In the genomic region with DNA sequence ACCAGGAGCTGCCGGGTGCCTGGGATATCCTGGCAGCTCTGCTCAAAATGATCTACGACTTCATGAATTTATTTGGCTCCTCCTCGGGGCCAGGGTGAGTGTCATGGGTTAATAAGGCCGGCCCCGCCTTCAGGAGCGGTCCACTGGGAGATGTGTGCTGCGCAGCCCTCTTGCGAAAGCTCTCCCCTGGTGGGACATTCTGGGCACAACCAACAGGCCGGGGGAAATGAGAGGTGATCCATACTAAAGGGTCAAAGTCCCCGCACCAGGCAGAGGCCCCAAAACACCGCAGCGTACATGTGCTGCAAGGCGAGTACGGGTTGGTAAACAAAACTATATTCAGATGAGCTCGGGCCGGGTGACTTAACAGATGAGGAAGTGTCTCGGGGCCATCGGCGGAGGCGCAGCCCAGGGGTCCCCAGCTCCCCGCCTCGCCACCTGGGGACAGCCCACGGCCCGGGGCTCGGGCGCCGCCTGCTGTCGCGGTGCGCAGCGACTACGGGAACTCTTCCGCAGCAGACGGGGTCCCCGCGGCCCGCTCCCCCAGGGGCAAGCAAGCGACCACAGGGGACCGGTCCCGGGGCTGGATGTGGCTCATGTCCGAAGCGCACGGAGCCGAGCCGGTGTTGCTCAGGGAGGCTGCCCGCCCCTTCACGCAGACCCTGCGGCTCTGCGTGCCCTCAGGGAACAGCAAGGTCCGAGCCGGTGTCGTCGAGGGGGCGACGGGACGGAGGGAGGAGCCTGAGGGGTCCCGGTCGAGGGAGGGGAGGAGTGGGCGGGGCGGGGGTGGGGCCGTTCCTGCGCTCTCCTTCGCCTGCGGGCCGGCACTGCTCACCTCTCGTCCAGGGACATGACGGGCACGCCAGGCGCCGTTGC, we compare ENCODE assay signal across 1 cellular context.
TF ChIP-seq lines count a peak whose summit lies in the region.

A gene with protein sequence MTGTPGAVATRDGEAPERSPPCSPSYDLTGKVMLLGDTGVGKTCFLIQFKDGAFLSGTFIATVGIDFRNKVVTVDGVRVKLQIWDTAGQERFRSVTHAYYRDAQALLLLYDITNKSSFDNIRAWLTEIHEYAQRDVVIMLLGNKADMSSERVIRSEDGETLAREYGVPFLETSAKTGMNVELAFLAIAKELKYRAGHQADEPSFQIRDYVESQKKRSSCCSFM (plus strand): TSS at position 834 of the 876 bp plus-strand sequence. CDS start 17 bp downstream, at position 851.

TF ChIP-seq in HepG2, 621 proteins besides CTCF, POLR2A, EP300 and RAD21 (continued from another document and continues in another):
- TF ChIP-seq, protein P1, sequence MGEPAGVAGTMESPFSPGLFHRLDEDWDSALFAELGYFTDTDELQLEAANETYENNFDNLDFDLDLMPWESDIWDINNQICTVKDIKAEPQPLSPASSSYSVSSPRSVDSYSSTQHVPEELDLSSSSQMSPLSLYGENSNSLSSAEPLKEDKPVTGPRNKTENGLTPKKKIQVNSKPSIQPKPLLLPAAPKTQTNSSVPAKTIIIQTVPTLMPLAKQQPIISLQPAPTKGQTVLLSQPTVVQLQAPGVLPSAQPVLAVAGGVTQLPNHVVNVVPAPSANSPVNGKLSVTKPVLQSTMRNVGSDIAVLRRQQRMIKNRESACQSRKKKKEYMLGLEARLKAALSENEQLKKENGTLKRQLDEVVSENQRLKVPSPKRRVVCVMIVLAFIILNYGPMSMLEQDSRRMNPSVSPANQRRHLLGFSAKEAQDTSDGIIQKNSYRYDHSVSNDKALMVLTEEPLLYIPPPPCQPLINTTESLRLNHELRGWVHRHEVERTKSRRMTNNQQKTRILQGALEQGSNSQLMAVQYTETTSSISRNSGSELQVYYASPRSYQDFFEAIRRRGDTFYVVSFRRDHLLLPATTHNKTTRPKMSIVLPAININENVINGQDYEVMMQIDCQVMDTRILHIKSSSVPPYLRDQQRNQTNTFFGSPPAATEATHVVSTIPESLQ (CRISPR knock-in tag; conservative IDR thresholded peaks at IDR 0.05) = no peak
- TF ChIP-seq ZNF879 (CRISPR knock-in tag; IDR thresholded peaks at IDR 0.05) (0 out of 2 replicates have a peak, but pooled peaks have one; percentile 43), FIP1L1 (IDR thresholded peaks at IDR 0.05; ENCODE audit: borderline replicate concordance, insufficient read depth, low read depth, low read length) (peak; percentile 69; the same call in 1 of the 2 replicates), ZNF614 (CRISPR knock-in tag; IDR thresholded peaks at IDR 0.05; ENCODE audit: borderline replicate concordance) (peak; percentile 81; the same call in 1 of the 2 replicates), ESRRA (CRISPR knock-in tag; IDR thresholded peaks at IDR 0.05; ENCODE audit: low read depth) (peak; percentile 91), ZFP90 (CRISPR knock-in tag; IDR thresholded peaks at IDR 0.05; ENCODE audit: borderline replicate concordance) (no peak; the same call in none of the 2 replicates), ZNF274 (CRISPR knock-in tag; IDR thresholded peaks at IDR 0.05) (peak; percentile 95), CHD4 (IDR thresholded peaks at IDR 0.05; ENCODE audit: borderline replicate concordance, low read length) (no peak), ZSCAN25 (CRISPR knock-in tag; IDR thresholded peaks at IDR 0.05) (peak; percentile 84), DMAP1 (CRISPR knock-in tag; IDR thresholded peaks at IDR 0.05) (peak; percentile 74; the same call in 1 of the 2 replicates), ZNF253 (CRISPR knock-in tag; IDR thresholded peaks at IDR 0.05; ENCODE audit: borderline replicate concordance) (peak; percentile 20; the same call in 1 of the 2 replicates), RBM39 (IDR thresholded peaks at IDR 0.05; ENCODE audit: low read depth, low read length, poor library complexity, severe bottlenecking) (no peak), ZNF776 (CRISPR knock-in tag; IDR thresholded peaks at IDR 0.05) (peak; percentile 27; the same call in 1 of the 2 replicates), HMGA1 (CRISPR knock-in tag; conservative IDR thresholded peaks at IDR 0.05) (no peak), FOXO1 (CRISPR knock-in tag; IDR thresholded peaks at IDR 0.05) (peak; percentile 93), STAG1 (CRISPR knock-in tag; IDR thresholded peaks at IDR 0.05) (peak; percentile 70), ZMYM2 (CRISPR knock-in tag; IDR thresholded peaks at IDR 0.05) (peak; percentile 94), TEAD3 (CRISPR knock-in tag; optimal IDR thresholded peaks at IDR 0.05; ENCODE audit: borderline replicate concordance) (peak; percentile 79), THAP11 (CRISPR knock-in tag; IDR thresholded peaks at IDR 0.05) (peak; percentile 80), MED8 (CRISPR knock-in tag; IDR thresholded peaks at IDR 0.05; ENCODE audit: insufficient replicate concordance) (peak; percentile 58), ZNF569 (CRISPR knock-in tag; IDR thresholded peaks at IDR 0.05; ENCODE audit: borderline replicate concordance) (no peak), SNAPC2 (CRISPR knock-in tag; IDR thresholded peaks at IDR 0.05) (peak; percentile 84; the same call in 1 of the 2 replicates), HNRNPL (IDR thresholded peaks at IDR 0.05; ENCODE audit: low read depth, low read length) (peak; percentile 67; the same call in 1 of the 2 replicates), ZNF205 (CRISPR knock-in tag; IDR thresholded peaks at IDR 0.05) (no peak), ZNF383 (CRISPR knock-in tag; IDR thresholded peaks at IDR 0.05; ENCODE audit: borderline replicate concordance) (0 out of 2 replicates have a peak, but pooled peaks have one; percentile 73), FOXK2 (IDR thresholded peaks at IDR 0.05) (peak; percentile 85), ATRX (CRISPR knock-in tag; IDR thresholded peaks at IDR 0.05; ENCODE audit: borderline replicate concordance) (no peak), PAF1 (CRISPR knock-in tag; IDR thresholded peaks at IDR 0.05) (no peak), MLLT10 (CRISPR knock-in tag; IDR thresholded peaks at IDR 0.05) (no peak), ZNF678 (CRISPR knock-in tag; IDR thresholded peaks at IDR 0.05) (no peak), SIN3A (IDR thresholded peaks at IDR 0.05; ENCODE audit: borderline replicate concordance, low read depth, low read length) (peak; percentile 94; the same call in 1 of the 2 replicates), ZNF547 (CRISPR knock-in tag; IDR thresholded peaks at IDR 0.05) (peak; percentile 79)
- TF ChIP-seq, protein P2, sequence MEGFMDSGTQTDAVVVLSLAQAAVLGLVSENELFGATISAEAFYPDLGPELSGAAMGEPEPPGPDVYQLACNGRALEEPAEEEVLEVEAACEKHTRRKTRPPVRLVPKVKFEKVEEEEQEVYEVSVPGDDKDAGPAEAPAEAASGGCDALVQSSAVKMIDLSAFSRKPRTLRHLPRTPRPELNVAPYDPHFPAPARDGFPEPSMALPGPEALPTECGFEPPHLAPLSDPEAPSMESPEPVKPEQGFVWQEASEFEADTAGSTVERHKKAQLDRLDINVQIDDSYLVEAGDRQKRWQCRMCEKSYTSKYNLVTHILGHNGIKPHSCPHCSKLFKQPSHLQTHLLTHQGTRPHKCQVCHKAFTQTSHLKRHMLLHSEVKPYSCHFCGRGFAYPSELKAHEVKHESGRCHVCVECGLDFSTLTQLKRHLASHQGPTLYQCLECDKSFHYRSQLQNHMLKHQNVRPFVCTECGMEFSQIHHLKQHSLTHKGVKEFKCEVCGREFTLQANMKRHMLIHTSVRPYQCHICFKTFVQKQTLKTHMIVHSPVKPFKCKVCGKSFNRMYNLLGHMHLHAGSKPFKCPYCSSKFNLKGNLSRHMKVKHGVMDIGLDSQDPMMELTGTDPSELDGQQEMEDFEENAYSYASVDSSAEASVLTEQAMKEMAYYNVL (CRISPR knock-in tag; IDR thresholded peaks at IDR 0.05; ENCODE audit: borderline replicate concordance) = peak; percentile 75; the same call in 1 of the 2 replicates
- TF ChIP-seq, protein P3, sequence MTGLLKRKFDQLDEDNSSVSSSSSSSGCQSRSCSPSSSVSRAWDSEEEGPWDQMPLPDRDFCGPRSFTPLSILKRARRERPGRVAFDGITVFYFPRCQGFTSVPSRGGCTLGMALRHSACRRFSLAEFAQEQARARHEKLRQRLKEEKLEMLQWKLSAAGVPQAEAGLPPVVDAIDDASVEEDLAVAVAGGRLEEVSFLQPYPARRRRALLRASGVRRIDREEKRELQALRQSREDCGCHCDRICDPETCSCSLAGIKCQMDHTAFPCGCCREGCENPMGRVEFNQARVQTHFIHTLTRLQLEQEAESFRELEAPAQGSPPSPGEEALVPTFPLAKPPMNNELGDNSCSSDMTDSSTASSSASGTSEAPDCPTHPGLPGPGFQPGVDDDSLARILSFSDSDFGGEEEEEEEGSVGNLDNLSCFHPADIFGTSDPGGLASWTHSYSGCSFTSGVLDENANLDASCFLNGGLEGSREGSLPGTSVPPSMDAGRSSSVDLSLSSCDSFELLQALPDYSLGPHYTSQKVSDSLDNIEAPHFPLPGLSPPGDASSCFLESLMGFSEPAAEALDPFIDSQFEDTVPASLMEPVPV (CRISPR knock-in tag; IDR thresholded peaks at IDR 0.05) = peak; percentile 91
- TF ChIP-seq, protein P4, sequence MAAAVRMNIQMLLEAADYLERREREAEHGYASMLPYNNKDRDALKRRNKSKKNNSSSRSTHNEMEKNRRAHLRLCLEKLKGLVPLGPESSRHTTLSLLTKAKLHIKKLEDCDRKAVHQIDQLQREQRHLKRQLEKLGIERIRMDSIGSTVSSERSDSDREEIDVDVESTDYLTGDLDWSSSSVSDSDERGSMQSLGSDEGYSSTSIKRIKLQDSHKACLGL (CRISPR knock-in tag; IDR thresholded peaks at IDR 0.05) = no peak; the same call in 1 of the 2 replicates
- TF ChIP-seq, protein P5, sequence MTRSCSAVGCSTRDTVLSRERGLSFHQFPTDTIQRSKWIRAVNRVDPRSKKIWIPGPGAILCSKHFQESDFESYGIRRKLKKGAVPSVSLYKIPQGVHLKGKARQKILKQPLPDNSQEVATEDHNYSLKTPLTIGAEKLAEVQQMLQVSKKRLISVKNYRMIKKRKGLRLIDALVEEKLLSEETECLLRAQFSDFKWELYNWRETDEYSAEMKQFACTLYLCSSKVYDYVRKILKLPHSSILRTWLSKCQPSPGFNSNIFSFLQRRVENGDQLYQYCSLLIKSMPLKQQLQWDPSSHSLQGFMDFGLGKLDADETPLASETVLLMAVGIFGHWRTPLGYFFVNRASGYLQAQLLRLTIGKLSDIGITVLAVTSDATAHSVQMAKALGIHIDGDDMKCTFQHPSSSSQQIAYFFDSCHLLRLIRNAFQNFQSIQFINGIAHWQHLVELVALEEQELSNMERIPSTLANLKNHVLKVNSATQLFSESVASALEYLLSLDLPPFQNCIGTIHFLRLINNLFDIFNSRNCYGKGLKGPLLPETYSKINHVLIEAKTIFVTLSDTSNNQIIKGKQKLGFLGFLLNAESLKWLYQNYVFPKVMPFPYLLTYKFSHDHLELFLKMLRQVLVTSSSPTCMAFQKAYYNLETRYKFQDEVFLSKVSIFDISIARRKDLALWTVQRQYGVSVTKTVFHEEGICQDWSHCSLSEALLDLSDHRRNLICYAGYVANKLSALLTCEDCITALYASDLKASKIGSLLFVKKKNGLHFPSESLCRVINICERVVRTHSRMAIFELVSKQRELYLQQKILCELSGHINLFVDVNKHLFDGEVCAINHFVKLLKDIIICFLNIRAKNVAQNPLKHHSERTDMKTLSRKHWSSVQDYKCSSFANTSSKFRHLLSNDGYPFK (CRISPR knock-in tag; IDR thresholded peaks at IDR 0.05; ENCODE audit: borderline replicate concordance) = peak; percentile 14; the same call in 1 of the 2 replicates
- TF ChIP-seq, protein P6, sequence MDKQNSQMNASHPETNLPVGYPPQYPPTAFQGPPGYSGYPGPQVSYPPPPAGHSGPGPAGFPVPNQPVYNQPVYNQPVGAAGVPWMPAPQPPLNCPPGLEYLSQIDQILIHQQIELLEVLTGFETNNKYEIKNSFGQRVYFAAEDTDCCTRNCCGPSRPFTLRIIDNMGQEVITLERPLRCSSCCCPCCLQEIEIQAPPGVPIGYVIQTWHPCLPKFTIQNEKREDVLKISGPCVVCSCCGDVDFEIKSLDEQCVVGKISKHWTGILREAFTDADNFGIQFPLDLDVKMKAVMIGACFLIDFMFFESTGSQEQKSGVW (CRISPR knock-in tag; IDR thresholded peaks at IDR 0.05; ENCODE audit: borderline replicate concordance) = no peak
- TF ChIP-seq, protein P7, sequence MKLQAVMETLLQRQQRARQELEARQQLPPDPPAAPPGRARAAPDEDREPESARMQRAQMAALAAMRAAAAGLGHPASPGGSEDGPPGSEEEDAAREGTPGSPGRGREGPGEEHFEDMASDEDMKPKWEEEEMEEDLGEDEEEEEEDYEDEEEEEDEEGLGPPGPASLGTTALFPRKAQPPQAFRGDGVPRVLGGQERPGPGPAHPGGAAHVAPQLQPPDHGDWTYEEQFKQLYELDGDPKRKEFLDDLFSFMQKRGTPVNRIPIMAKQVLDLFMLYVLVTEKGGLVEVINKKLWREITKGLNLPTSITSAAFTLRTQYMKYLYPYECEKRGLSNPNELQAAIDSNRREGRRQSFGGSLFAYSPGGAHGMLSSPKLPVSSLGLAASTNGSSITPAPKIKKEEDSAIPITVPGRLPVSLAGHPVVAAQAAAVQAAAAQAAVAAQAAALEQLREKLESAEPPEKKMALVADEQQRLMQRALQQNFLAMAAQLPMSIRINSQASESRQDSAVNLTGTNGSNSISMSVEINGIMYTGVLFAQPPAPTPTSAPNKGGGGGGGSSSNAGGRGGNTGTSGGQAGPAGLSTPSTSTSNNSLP (IDR thresholded peaks at IDR 0.05; ENCODE audit: low read depth, low read length) = peak; percentile 73
- TF ChIP-seq, protein P8, sequence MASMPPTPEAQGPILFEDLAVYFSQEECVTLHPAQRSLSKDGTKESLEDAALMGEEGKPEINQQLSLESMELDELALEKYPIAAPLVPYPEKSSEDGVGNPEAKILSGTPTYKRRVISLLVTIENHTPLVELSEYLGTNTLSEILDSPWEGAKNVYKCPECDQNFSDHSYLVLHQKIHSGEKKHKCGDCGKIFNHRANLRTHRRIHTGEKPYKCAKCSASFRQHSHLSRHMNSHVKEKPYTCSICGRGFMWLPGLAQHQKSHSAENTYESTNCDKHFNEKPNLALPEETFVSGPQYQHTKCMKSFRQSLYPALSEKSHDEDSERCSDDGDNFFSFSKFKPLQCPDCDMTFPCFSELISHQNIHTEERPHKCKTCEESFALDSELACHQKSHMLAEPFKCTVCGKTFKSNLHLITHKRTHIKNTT (CRISPR knock-in tag; IDR thresholded peaks at IDR 0.05) = no peak
- TF ChIP-seq, protein P9, sequence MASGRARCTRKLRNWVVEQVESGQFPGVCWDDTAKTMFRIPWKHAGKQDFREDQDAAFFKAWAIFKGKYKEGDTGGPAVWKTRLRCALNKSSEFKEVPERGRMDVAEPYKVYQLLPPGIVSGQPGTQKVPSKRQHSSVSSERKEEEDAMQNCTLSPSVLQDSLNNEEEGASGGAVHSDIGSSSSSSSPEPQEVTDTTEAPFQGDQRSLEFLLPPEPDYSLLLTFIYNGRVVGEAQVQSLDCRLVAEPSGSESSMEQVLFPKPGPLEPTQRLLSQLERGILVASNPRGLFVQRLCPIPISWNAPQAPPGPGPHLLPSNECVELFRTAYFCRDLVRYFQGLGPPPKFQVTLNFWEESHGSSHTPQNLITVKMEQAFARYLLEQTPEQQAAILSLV (CRISPR knock-in tag; IDR thresholded peaks at IDR 0.05; ENCODE audit: borderline replicate concordance) = 0 out of 2 replicates have a peak, but pooled peaks have one; percentile 27
